ENCODE assay signal across 16 cellular contexts in genomic region chr2:217927601-217928323, GRCh38.
DNase-seq lines count a peak whose midpoint lies in the region; ATAC-seq and TF ChIP-seq lines count a peak whose summit lies in the region.
"Had no signal": no experiment of that assay in that cellular context is flagged by ENCODE, and none has a peak within 500 bp of the region (broad histone marks: within the 10 kb centered on the region; RNA-seq: fewer than 3 reads in every experiment).

No MANE protein-coding gene starts in this region.

- H3K36me3 ChIP-seq in Peyer's patch = no peaks in the 10 kb centered on the region
- H3K36me3 ChIP-seq in esophagus (ENCODE audit: control insufficient read depth in 2 of 2, insufficient read depth in 2 of 2, low read length in 1 of 2) = no peaks in the 10 kb centered on the region
- peaks cover 31% of the 10 kb centered on the region for H3K36me3 ChIP-seq in muscle layer of colon (ENCODE audit: insufficient read depth, low read length)
- no peaks in the 10 kb centered on the region for H3K36me3 ChIP-seq in suprapubic skin
- H3K36me3 ChIP-seq: brain microvascular endothelial cell, neural progenitor cell had no signal

- no peaks in the 10 kb centered on the region for H3K4me1 Mint-ChIP-seq in activated CD4-positive, alpha-beta memory T cell treated with anti-CD3 and anti-CD28 coated beads for 36 hours (ENCODE audit: low read depth)

- peak overlapping the region; percentile 74 for H3K9ac ChIP-seq in muscle layer of colon (ENCODE audit: low read length)
- H3K9ac ChIP-seq: neural progenitor cell had no signal

- H3K27ac ChIP-seq in Peyer's patch (peak overlapping the region; percentile 50 to 92 (median 70)), esophagus (ENCODE audit: low read depth in 2 of 2, low read length in 1 of 2) (peak overlapping the region; percentile 91 to 96), muscle layer of colon (ENCODE audit: low read depth, low read length) (peak overlapping the region; percentile 97), suprapubic skin (peak overlapping the region; percentile 86)
- H3K27ac ChIP-seq: brain microvascular endothelial cell, neural progenitor cell had no signal

- TF ChIP-seq EP300 in suprapubic skin (IDR thresholded peaks at IDR 0.05) = no peak

- CTCF ChIA-PET in activated CD4-positive, alpha-beta memory T cell treated with anti-CD3 and anti-CD28 coated beads for 36 hours (lab: Charles Lee) = no interaction called here

- 52 to 53% methylated on average over 2 of the region's 2 CpGs for WGBS in esophagus, 2 donors
- 44% methylated on average over 1 of the region's 2 CpGs for WGBS in suprapubic skin

- no peak for ATAC-seq in HG03280 (IDR thresholded peaks at IDR 0.05; ENCODE audit: unreplicated experiment)
- ATAC-seq: CD8-positive, alpha-beta T cell; T-helper 17 cell had no signal

- H3K4me3 ChIP-seq in Peyer's patch (no peak overlapping the region), esophagus (ENCODE audit: low read depth in 1 of 2, low read length in 2 of 2) (no peak overlapping the region), muscle layer of colon (ENCODE audit: low read depth in 1 of 2, low read length in 2 of 2) (no peak overlapping the region), suprapubic skin (no peak overlapping the region)
- H3K4me3 ChIP-seq: neural progenitor cell had no signal

- DNase-seq in Peyer's patch (no peak), suprapubic skin (ENCODE audit: low spot score in 2 of 2) (no peak), NCI-H1092 (lab: John Stamatoyannopoulos, UW) (no peak), SKM-1 (lab: John Stamatoyannopoulos, UW; ENCODE audit: unreplicated experiment) (no peak)
- no peak for DNase-seq in activated CD4-positive, alpha-beta memory T cell treated with anti-CD3 and anti-CD28 coated beads for 36 hours
- DNase-seq: activated CD4-positive, alpha-beta T cell treated with anti-CD3 and anti-CD28 coated beads, Interleukin-2, amount 10 ng/mL, durations not matched to agents 24 days and 14 days; brain microvascular endothelial cell; CD8-positive, alpha-beta T cell; NCI-H446; stimulated activated CD4-positive, alpha-beta T cell treated with anti-CD3 and anti-CD28 coated beads, Interleukin-2, amount 100 ng/mL, for 24 hours; T-helper 17 cell had no signal

- H3K9me3 ChIP-seq in Peyer's patch (no peaks in the 10 kb centered on the region), esophagus (ENCODE audit: control insufficient read depth in 2 of 2, insufficient read depth in 1 of 2, low read depth in 1 of 2, low read length in 1 of 2) (no peaks in the 10 kb centered on the region), muscle layer of colon (ENCODE audit: low read length) (no peaks in the 10 kb centered on the region), suprapubic skin (no peaks in the 10 kb centered on the region)

- TF ChIP-seq CTCF in Peyer's patch (IDR thresholded peaks at IDR 0.05) (no peak), suprapubic skin (IDR thresholded peaks at IDR 0.05) (no peak)

- intact Hi-C loops in activated CD4-positive, alpha-beta memory T cell treated with anti-CD3 and anti-CD28 coated beads for 36 hours (cut with micrococcal nuclease) = no loop called here

- H3K4me3 Mint-ChIP-seq in activated CD4-positive, alpha-beta memory T cell treated with anti-CD3 and anti-CD28 coated beads for 36 hours = no peak overlapping the region
- H3K4me3 Mint-ChIP-seq: activated CD4-positive, alpha-beta T cell treated with anti-CD3 and anti-CD28 coated beads, Interleukin-2, amount 10 ng/mL, durations not matched to agents 24 days and 14 days; activated T-helper 1 cell treated with anti-CD3 and anti-CD28 coated beads, Interleukin-12 subunit alpha, Interleukin-12 subunit beta, Interleukin-2, Interleukin-4 antibody, amounts not matched to agents 30 ng/mL and 10 ng/mL and 1 ng/mL, durations not matched to agents 14 hours and 24 hours and 36 hours; CD8-positive, alpha-beta T cell; neural progenitor cell; T-helper 17 cell had no signal

- TF ChIP-seq POLR2A in Peyer's patch (IDR thresholded peaks at IDR 0.05) (no peak), suprapubic skin (IDR thresholded peaks at IDR 0.05) (no peak)

- H3K4me1 ChIP-seq in Peyer's patch (peaks cover 0 to 48% (median 0%) of the 10 kb centered on the region in 4 donors), esophagus (ENCODE audit: control insufficient read depth in 2 of 2, insufficient read depth in 2 of 2, low read length in 1 of 2) (peaks cover 22 to 44% of the 10 kb centered on the region in 2 donors), muscle layer of colon (ENCODE audit: insufficient read depth, low read length) (peaks cover 99% of the 10 kb centered on the region), suprapubic skin (peaks cover 95% of the 10 kb centered on the region)
- H3K4me1 ChIP-seq: neural progenitor cell had no signal

- H3K9me3 Mint-ChIP-seq in activated CD4-positive, alpha-beta memory T cell treated with anti-CD3 and anti-CD28 coated beads for 36 hours = no peaks in the 10 kb centered on the region
- H3K9me3 Mint-ChIP-seq: activated CD4-positive, alpha-beta T cell treated with anti-CD3 and anti-CD28 coated beads, Interleukin-2, amount 10 ng/mL, durations not matched to agents 24 days and 14 days; activated T-helper 1 cell treated with anti-CD3 and anti-CD28 coated beads, Interleukin-12 subunit alpha, Interleukin-12 subunit beta, Interleukin-2, Interleukin-4 antibody, amounts not matched to agents 30 ng/mL and 10 ng/mL and 1 ng/mL, durations not matched to agents 14 hours and 24 hours and 36 hours; CD8-positive, alpha-beta T cell; neural progenitor cell had no signal

- no peaks in the 10 kb centered on the region for H3K27me3 ChIP-seq in Peyer's patch
- H3K27me3 ChIP-seq in esophagus (ENCODE audit: control insufficient read depth in 1 of 2, insufficient read depth in 2 of 2, low read length in 2 of 2) = no peaks in the 10 kb centered on the region
- no peaks in the 10 kb centered on the region for H3K27me3 ChIP-seq in muscle layer of colon (ENCODE audit: control insufficient read depth in 1 of 2, insufficient read depth in 2 of 2, low read length in 2 of 2)
- no peaks in the 10 kb centered on the region for H3K27me3 ChIP-seq in suprapubic skin
- H3K27me3 ChIP-seq: brain microvascular endothelial cell, neural progenitor cell had no signal

- no peak overlapping the region for H3K27ac Mint-ChIP-seq in activated CD4-positive, alpha-beta memory T cell treated with anti-CD3 and anti-CD28 coated beads for 36 hours
- H3K27ac Mint-ChIP-seq: activated CD4-positive, alpha-beta T cell treated with anti-CD3 and anti-CD28 coated beads, Interleukin-2, amount 10 ng/mL, durations not matched to agents 24 days and 14 days; activated T-helper 1 cell treated with anti-CD3 and anti-CD28 coated beads, Interleukin-12 subunit alpha, Interleukin-12 subunit beta, Interleukin-2, Interleukin-4 antibody, amounts not matched to agents 30 ng/mL and 10 ng/mL and 1 ng/mL, durations not matched to agents 14 hours and 24 hours and 36 hours; CD8-positive, alpha-beta T cell; neural progenitor cell; T-helper 17 cell had no signal

- no peaks in the 10 kb centered on the region for H3K36me3 Mint-ChIP-seq in activated CD4-positive, alpha-beta memory T cell treated with anti-CD3 and anti-CD28 coated beads for 36 hours
- H3K36me3 Mint-ChIP-seq: CD8-positive, alpha-beta T cell; neural progenitor cell had no signal

- POLR2A ChIA-PET in activated CD4-positive, alpha-beta memory T cell treated with anti-CD3 and anti-CD28 coated beads for 36 hours (lab: Charles Lee) = no interaction called here

- peaks cover 5% of the 10 kb centered on the region for H3K27me3 Mint-ChIP-seq in activated CD4-positive, alpha-beta memory T cell treated with anti-CD3 and anti-CD28 coated beads for 36 hours
